ENCODE assay signal across 24 cellular contexts in genomic region chrX:42988700-42989099, GRCh38.
"Had no signal": no experiment of that assay in that cellular context is flagged by ENCODE, and none has a peak within 500 bp of the region (broad histone marks: within the 10 kb centered on the region; RNA-seq: fewer than 3 reads in every experiment).

No MANE protein-coding gene starts in this region.

- H3K36me3 ChIP-seq: cardiac muscle cell, left ventricle myocardium inferior, right lobe of liver, stomach, vagina, WERI-Rb-1 had no signal

- FAIRE-seq: endothelial cell of umbilical vein, TTC549 had no signal

- H3K27me3 ChIP-seq: body of pancreas, cardiac muscle cell, stomach, vagina had no signal

- H3K9me3 Mint-ChIP-seq: activated naive CD4-positive, alpha-beta T cell treated with anti-CD3 and anti-CD28 coated beads, Interleukin-2, amount 50 U/mL, for 24 hours; stimulated activated effector memory CD8-positive, alpha-beta T cell treated with anti-CD3 and anti-CD28 coated beads, Interleukin-12 subunit alpha, Interleukin-12 subunit beta, amount 100 ng/mL, for 72 hours had no signal

- H3K27ac Mint-ChIP-seq: activated naive CD4-positive, alpha-beta T cell treated with anti-CD3 and anti-CD28 coated beads, Interleukin-2, amount 50 U/mL, for 24 hours; stimulated activated effector memory CD8-positive, alpha-beta T cell treated with anti-CD3 and anti-CD28 coated beads, Interleukin-12 subunit alpha, Interleukin-12 subunit beta, amount 100 ng/mL, for 72 hours; type B pancreatic cell had no signal

- H3K79me2 ChIP-seq: parathyroid adenoma had no signal

- H3K27me3 Mint-ChIP-seq: activated naive CD4-positive, alpha-beta T cell treated with anti-CD3 and anti-CD28 coated beads, Interleukin-2, amount 50 U/mL, for 24 hours; type B pancreatic cell had no signal

- H3K27ac ChIP-seq: body of pancreas, cardiac muscle cell, left ventricle myocardium inferior, parathyroid adenoma, right lobe of liver, skin epidermis, stomach, vagina, WERI-Rb-1 had no signal

- H3K9me3 ChIP-seq: body of pancreas, left ventricle myocardium inferior, right lobe of liver, stomach, vagina had no signal

- H3K36me3 Mint-ChIP-seq: activated naive CD4-positive, alpha-beta T cell treated with anti-CD3 and anti-CD28 coated beads, Interleukin-2, amount 50 U/mL, for 24 hours; stimulated activated effector memory CD8-positive, alpha-beta T cell treated with anti-CD3 and anti-CD28 coated beads, Interleukin-12 subunit alpha, Interleukin-12 subunit beta, amount 100 ng/mL, for 72 hours; type B pancreatic cell had no signal

- ATAC-seq: body of pancreas; esophagus mucosa; right lobe of liver; stimulated activated effector memory CD8-positive, alpha-beta T cell treated with anti-CD3 and anti-CD28 coated beads, Interleukin-12 subunit alpha, Interleukin-12 subunit beta, amount 100 ng/mL, for 72 hours had no signal

- H3K4me1 Mint-ChIP-seq: stimulated activated effector memory CD8-positive, alpha-beta T cell treated with anti-CD3 and anti-CD28 coated beads, Interleukin-12 subunit alpha, Interleukin-12 subunit beta, amount 100 ng/mL, for 72 hours had no signal

- H2AFZ ChIP-seq: parathyroid adenoma had no signal

- H3K9ac ChIP-seq: parathyroid adenoma had no signal

- H3K4me3 Mint-ChIP-seq: activated naive CD4-positive, alpha-beta T cell treated with anti-CD3 and anti-CD28 coated beads, Interleukin-2, amount 50 U/mL, for 24 hours; stimulated activated effector memory CD8-positive, alpha-beta T cell treated with anti-CD3 and anti-CD28 coated beads, Interleukin-12 subunit alpha, Interleukin-12 subunit beta, amount 100 ng/mL, for 72 hours; type B pancreatic cell had no signal

- DNase-seq: activated CD4-positive, alpha-beta T cell treated with anti-CD3 and anti-CD28 coated beads for 1 hour; activated gamma-delta T cell treated with Interleukin-2 at 50 U/mL for 16 hours; activated T-cell treated with anti-CD3 and anti-CD28 coated beads, Interleukin-2, amount 50 U/mL, for 1 hour; anterior cingulate cortex; body of pancreas; effector memory CD4-positive, alpha-beta T cell; foreskin melanocyte; kidney glomerular epithelial cell; left ventricle myocardium inferior; nucleus accumbens; right lobe of liver; stimulated activated CD4-positive, alpha-beta T cell treated with anti-CD3 and anti-CD28 coated beads, Interleukin-2, amount 100 ng/mL, for 24 hours; stomach; WERI-Rb-1 had no signal

- H3K4me3 ChIP-seq: body of pancreas, cardiac muscle cell, left ventricle myocardium inferior, right lobe of liver, skin epidermis, stomach, vagina had no signal

- H3K4me1 ChIP-seq: body of pancreas, left ventricle myocardium inferior, parathyroid adenoma, right lobe of liver, stomach, vagina had no signal
